38 cellular contexts compared by ENCODE assay signal in the genomic region with DNA sequence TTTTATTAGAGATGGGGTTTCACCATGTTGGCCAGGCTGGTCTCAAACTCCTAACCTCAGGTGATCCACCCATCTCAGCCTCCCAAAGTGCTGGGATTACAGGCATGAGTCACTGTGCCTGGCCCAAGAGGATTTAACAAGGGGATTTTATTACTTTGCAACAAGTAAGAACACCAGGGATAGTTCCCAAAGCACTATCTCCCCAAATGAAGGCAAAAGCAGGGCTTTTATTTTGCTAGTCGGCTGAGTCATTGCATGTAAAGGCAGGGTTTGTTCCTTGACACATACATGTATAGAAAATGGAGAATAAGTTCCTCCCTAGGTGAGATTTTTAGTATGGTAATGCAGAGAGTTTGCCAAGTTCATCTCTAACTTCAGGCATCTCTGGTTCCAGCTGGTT.
"Had no signal": no experiment of that assay in that cellular context is flagged by ENCODE, and none has a peak within 500 bp of the region (broad histone marks: within the 10 kb centered on the region; RNA-seq: fewer than 3 reads in every experiment).

No MANE protein-coding gene starts in this region.

- H3K4me3 ChIP-seq: adrenal gland, body of pancreas, heart left ventricle had no signal

- H3K27ac Mint-ChIP-seq: activated B cell treated with CpG ODN at 0.5 μM for 24 hours; activated CD8-positive, alpha-beta memory T cell treated with anti-CD3 and anti-CD28 coated beads, Interleukin-2, amount 10 ng/mL, durations not matched to agents 7 days and 5 days; activated CD8-positive, alpha-beta T cell treated with anti-CD3 and anti-CD28 coated beads, Interleukin-2, amount 10 ng/mL, durations not matched to agents 7 days and 5 days; activated naive CD4-positive, alpha-beta T cell treated with anti-CD3 and anti-CD28 coated beads for 36 hours; activated naive CD4-positive, alpha-beta T cell treated with anti-CD3 and anti-CD28 coated beads, Interleukin-2, amount 50 U/mL, for 24 hours; activated naive CD8-positive, alpha-beta T cell treated with anti-CD3 and anti-CD28 coated beads for 36 hours; activated naive CD8-positive, alpha-beta T cell treated with anti-CD3 and anti-CD28 coated beads, Interleukin-2, amount 50 U/mL, for 24 hours; activated T-helper 1 cell treated with anti-CD3 and anti-CD28 coated beads, Interleukin-12 subunit alpha, Interleukin-12 subunit beta, Interleukin-2, Interleukin-4 antibody, amounts not matched to agents 30 ng/mL and 10 ng/mL and 1 ng/mL, durations not matched to agents 14 hours and 24 hours and 36 hours; activated T-helper 2 cell treated with anti-CD3 and anti-CD28 coated beads, Interferon-gamma antibody, Interleukin-2, Interleukin-4, amounts not matched to agents 10 μg/mL and 5 μg/mL and 100 μg/mL, durations not matched to agents 14 hours and 24 hours and 36 hours; effector memory CD8-positive, alpha-beta T cell; T-helper 17 cell; T-helper 2 cell treated with Interferon-gamma antibody and Interleukin-4, amounts not matched to agents 5 μg/mL and 100 μg/mL, for 36 hours had no signal

- H3K9me3 Mint-ChIP-seq: effector memory CD8-positive, alpha-beta T cell had no signal

- DNase-seq: activated B cell treated with CpG ODN at 0.5 μM for 24 hours; activated CD4-positive, alpha-beta T cell treated with anti-CD3 and anti-CD28 coated beads for 48 hours; activated CD4-positive, alpha-beta T cell treated with anti-CD3 and anti-CD28 coated beads, Interleukin-2, amount 50 U/mL, for 1 hour; activated CD4-positive, alpha-beta T cell treated with anti-CD3 and anti-CD28 coated beads, Interleukin-2, amount 50 U/mL, for 48 hours; activated CD8-positive, alpha-beta memory T cell treated with anti-CD3 and anti-CD28 coated beads, Interleukin-2, amount 10 ng/mL, durations not matched to agents 7 days and 5 days; activated CD8-positive, alpha-beta memory T cell treated with anti-CD3 and anti-CD28 coated beads, Interleukin-2, amount 50 U/mL, for 4 hours; activated CD8-positive, alpha-beta T cell treated with anti-CD3 and anti-CD28 coated beads, Interleukin-2, amount 10 ng/mL, durations not matched to agents 7 days and 5 days; activated effector memory CD4-positive, alpha-beta T cell treated with anti-CD3 and anti-CD28 coated beads, Interleukin-2, amount 50 U/mL, for 16 hours; activated naive CD4-positive, alpha-beta T cell treated with anti-CD3 and anti-CD28 coated beads for 36 hours; activated naive CD8-positive, alpha-beta T cell treated with anti-CD3 and anti-CD28 coated beads for 36 hours; activated naive CD8-positive, alpha-beta T cell treated with anti-CD3 and anti-CD28 coated beads, Interleukin-2, amount 50 U/mL, for 24 hours; activated T-cell treated with anti-CD3 and anti-CD28 coated beads, Interleukin-2, amount 50 U/mL, for 1 hour; activated T-cell treated with anti-CD3 and anti-CD28 coated beads, Interleukin-2, amount 50 U/mL, for 48 hours; adrenal gland; amygdala; aorta; body of pancreas; caudate nucleus; cortex of kidney; dermis blood vessel endothelial cell; effector CD4-positive, alpha-beta T cell; effector memory CD8-positive, alpha-beta T cell; heart left ventricle; hypothalamus; T-helper 17 cell; T1000; WERI-Rb-1 had no signal

- H3K4me1 ChIP-seq: adrenal gland had no signal

- H3K36me3 ChIP-seq: adrenal gland had no signal

- H3K27ac ChIP-seq: adrenal gland, body of pancreas, epithelial cell of prostate, WERI-Rb-1 had no signal

- H3K27me3 ChIP-seq: adrenal gland, body of pancreas, heart left ventricle had no signal

- ATAC-seq: activated CD4-positive, CD25-positive, alpha-beta regulatory T cell treated with anti-CD3 and anti-CD28 coated beads, Interleukin-2, amount 50 U/mL, for 24 hours; activated CD8-positive, alpha-beta memory T cell treated with anti-CD3 and anti-CD28 coated beads, Interleukin-2, amount 10 ng/mL, durations not matched to agents 7 days and 5 days; activated CD8-positive, alpha-beta T cell treated with anti-CD3 and anti-CD28 coated beads, Interleukin-2, amount 10 ng/mL, durations not matched to agents 7 days and 5 days; activated naive CD8-positive, alpha-beta T cell treated with anti-CD3 and anti-CD28 coated beads, Interleukin-2, amount 50 U/mL, for 24 hours; body of pancreas; effector memory CD8-positive, alpha-beta T cell; esophagus mucosa; heart left ventricle; T-helper 17 cell had no signal

- H3K9me3 ChIP-seq: adrenal gland, body of pancreas had no signal

- H3K4me3 Mint-ChIP-seq: activated B cell treated with CpG ODN at 0.5 μM for 24 hours; activated CD8-positive, alpha-beta memory T cell treated with anti-CD3 and anti-CD28 coated beads, Interleukin-2, amount 10 ng/mL, durations not matched to agents 7 days and 5 days; activated CD8-positive, alpha-beta T cell treated with anti-CD3 and anti-CD28 coated beads, Interleukin-2, amount 10 ng/mL, durations not matched to agents 7 days and 5 days; activated naive CD4-positive, alpha-beta T cell treated with anti-CD3 and anti-CD28 coated beads for 36 hours; activated naive CD4-positive, alpha-beta T cell treated with anti-CD3 and anti-CD28 coated beads, Interleukin-2, amount 50 U/mL, for 24 hours; activated naive CD8-positive, alpha-beta T cell treated with anti-CD3 and anti-CD28 coated beads for 36 hours; activated naive CD8-positive, alpha-beta T cell treated with anti-CD3 and anti-CD28 coated beads, Interleukin-2, amount 50 U/mL, for 24 hours; activated T-helper 1 cell treated with anti-CD3 and anti-CD28 coated beads, Interleukin-12 subunit alpha, Interleukin-12 subunit beta, Interleukin-2, Interleukin-4 antibody, amounts not matched to agents 30 ng/mL and 10 ng/mL and 1 ng/mL, durations not matched to agents 14 hours and 24 hours and 36 hours; effector memory CD8-positive, alpha-beta T cell; T-helper 17 cell; T-helper 2 cell treated with Interferon-gamma antibody and Interleukin-4, amounts not matched to agents 5 μg/mL and 100 μg/mL, for 36 hours had no signal

- FAIRE-seq: colon, endometrium, endothelial cell of umbilical vein, frontal cortex had no signal

- H3K4me1 Mint-ChIP-seq: activated B cell treated with CpG ODN at 0.5 μM for 24 hours; activated CD8-positive, alpha-beta memory T cell treated with anti-CD3 and anti-CD28 coated beads, Interleukin-2, amount 10 ng/mL, durations not matched to agents 7 days and 5 days; activated naive CD4-positive, alpha-beta T cell treated with anti-CD3 and anti-CD28 coated beads, Interleukin-2, amount 50 U/mL, for 24 hours; activated naive CD8-positive, alpha-beta T cell treated with anti-CD3 and anti-CD28 coated beads for 36 hours; activated naive CD8-positive, alpha-beta T cell treated with anti-CD3 and anti-CD28 coated beads, Interleukin-2, amount 50 U/mL, for 24 hours; T-helper 17 cell had no signal

- H3K27me3 Mint-ChIP-seq: activated B cell treated with CpG ODN at 0.5 μM for 24 hours; activated CD8-positive, alpha-beta memory T cell treated with anti-CD3 and anti-CD28 coated beads, Interleukin-2, amount 10 ng/mL, durations not matched to agents 7 days and 5 days; activated naive CD4-positive, alpha-beta T cell treated with anti-CD3 and anti-CD28 coated beads, Interleukin-2, amount 50 U/mL, for 24 hours; activated naive CD8-positive, alpha-beta T cell treated with anti-CD3 and anti-CD28 coated beads for 36 hours; activated naive CD8-positive, alpha-beta T cell treated with anti-CD3 and anti-CD28 coated beads, Interleukin-2, amount 50 U/mL, for 24 hours; effector memory CD8-positive, alpha-beta T cell; T-helper 17 cell had no signal
